Comparison of ENCODE assay signal across 8 cellular contexts in the genomic region with DNA sequence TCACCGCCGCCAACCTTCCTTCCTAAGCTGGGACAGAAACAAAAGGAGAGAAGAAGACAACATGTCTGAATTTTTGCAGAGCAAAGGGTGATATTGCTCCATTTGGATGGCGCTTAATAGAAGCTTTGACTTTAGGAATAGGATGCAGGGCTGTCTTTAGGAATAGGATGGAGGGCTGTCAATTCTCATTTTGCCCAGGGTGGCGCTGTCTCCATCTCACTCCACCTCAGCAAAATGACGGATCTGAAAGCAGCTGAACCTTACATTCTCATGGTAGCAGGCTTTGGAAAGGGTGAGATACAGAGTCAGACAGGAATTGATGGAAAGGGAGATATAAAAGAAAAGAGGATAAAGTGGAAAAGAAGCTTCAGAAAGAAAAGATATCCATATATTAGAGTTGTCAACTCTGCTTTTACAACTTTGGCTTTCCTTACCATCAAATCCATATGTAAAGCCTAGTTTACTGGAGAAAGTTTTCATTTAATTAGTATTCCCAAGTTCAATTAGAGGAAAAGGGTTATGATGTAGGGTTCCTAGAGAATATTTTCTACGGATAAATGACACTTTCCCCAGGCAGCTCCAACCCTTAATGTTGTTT. TPM values are rescaled to one million over a fixed set of nuclear protein-coding genes. Genes with fewer than 3 reads are reported as not detected.
DNase-seq lines count a peak whose midpoint lies in the region; ATAC-seq and TF ChIP-seq lines count a peak whose summit lies in the region.

No MANE protein-coding gene starts in this region.

- peak overlapping the region; percentile 67 for H3K27ac Mint-ChIP-seq in endothelial cell (ENCODE audit: unreplicated experiment)

- peak overlapping the region; percentile 70 for H3K27ac ChIP-seq in substantia nigra (ENCODE audit: low read depth, low read length, poor library complexity, severe bottlenecking)

- peaks cover 36% of the 10 kb centered on the region for H3K4me1 Mint-ChIP-seq in endothelial cell (ENCODE audit: unreplicated experiment)

- H3K27me3 Mint-ChIP-seq in endothelial cell (ENCODE audit: unreplicated experiment): peaks cover 4% of the 10 kb centered on the region

- peak; percentile 62 for ATAC-seq in GM19023 (IDR thresholded peaks at IDR 0.05; ENCODE audit: unreplicated experiment)
- ATAC-seq in HG03139 (IDR thresholded peaks at IDR 0.05; ENCODE audit: unreplicated experiment): peak; percentile 63

- peak; percentile 77 for TF ChIP-seq CTCF in endothelial cell (IDR thresholded peaks at IDR 0.05; ENCODE audit: unreplicated experiment)

- no peaks in the 10 kb centered on the region for H3K36me3 Mint-ChIP-seq in endothelial cell (ENCODE audit: low read depth, unreplicated experiment)

- DNase-seq in C1 segment of cervical spinal cord (lab: John Stamatoyannopoulos, UW): peak in 9 of 14 donors; percentile 45 to 96 (median 64)
- DNase-seq in NCI-H2196 (lab: John Stamatoyannopoulos, UW; ENCODE audit: unreplicated experiment): peak; percentile 71
- peak; percentile 58 to 67 for DNase-seq in activated CD4-positive, alpha-beta T cell treated with anti-CD3 and anti-CD28 coated beads, Interleukin-2, amount 50 U/mL, for 48 hours
- DNase-seq in endothelial cell (ENCODE audit: low spot score): peak; percentile 63
- DNase-seq in middle frontal gyrus (ENCODE audit: extremely low spot score, low spot score): peak; percentile 62
- DNase-seq in substantia nigra (lab: John Stamatoyannopoulos, UW): peak in 35 of 49 donors; percentile 12 to 80 (median 53)

- peak overlapping the region; percentile 84 for H3K4me3 Mint-ChIP-seq in endothelial cell (ENCODE audit: unreplicated experiment)

- no peaks in the 10 kb centered on the region for H3K9me3 Mint-ChIP-seq in endothelial cell (ENCODE audit: unreplicated experiment)

RNA-seq across cellular contexts. Expression of a gene that starts 57.6 kb away (rescaled TPM):
- 6.4 TPM for total RNA-seq in endothelial cell (ENCODE audit: unreplicated experiment)

Comparison
In these comparisons a context has a peak if more than half of its experiments do, and no peak if none do; other contexts are left out.
1. Peak in every context shown above with its lines: DNase-seq, ATAC-seq and H3K27ac ChIP-seq.